ENCODE assay signal across 8 cellular contexts in genomic region chr17:37642706-37643105, GRCh38. TPM values are rescaled to one million over a fixed set of nuclear protein-coding genes. Genes with fewer than 3 reads are reported as not detected.
DNase-seq lines count a peak whose midpoint lies in the region; TF ChIP-seq lines count a peak whose summit lies in the region.

No MANE protein-coding gene starts in this region.

- H3K36me3 ChIP-seq in KMS-11 (ENCODE audit: insufficient read depth), result no peaks in the 10 kb centered on the region; the same call in 1 of the 2 replicates
- peaks cover 39% of the 10 kb centered on the region for H3K36me3 ChIP-seq in iPS-20b (ENCODE audit: insufficient read depth, low read depth, low read length)
- H3K36me3 ChIP-seq in smooth muscle cell (ENCODE audit: low read depth), result peaks cover 7% of the 10 kb centered on the region

- WGBS in smooth muscle cell (ENCODE audit: low lambda C conversion rate), result 2% methylated on average over 8 of the region's 8 CpGs

- H2AFZ ChIP-seq in KMS-11 (ENCODE audit: low read depth), result peak overlapping the region; percentile 95
- H2AFZ ChIP-seq in smooth muscle cell (ENCODE audit: low read depth), result peak overlapping the region; percentile 91

- H3K9ac ChIP-seq in KMS-11 (peak overlapping the region; percentile 85), iPS-20b (ENCODE audit: low read depth, low read length) (peak overlapping the region; percentile 93), smooth muscle cell (ENCODE audit: low read depth) (peak overlapping the region; percentile 83)

- H3K27me3 ChIP-seq in KMS-11 (ENCODE audit: insufficient read depth, low read depth), result no peaks in the 10 kb centered on the region
- peaks cover 30% of the 10 kb centered on the region for H3K27me3 ChIP-seq in iPS-20b (ENCODE audit: insufficient read depth, low read length)
- H3K27me3 ChIP-seq in smooth muscle cell (ENCODE audit: low read depth), result peaks cover 35% of the 10 kb centered on the region

- H3K79me2 ChIP-seq in KMS-11 (ENCODE audit: insufficient read depth, low read depth) (peaks cover 55% of the 10 kb centered on the region), smooth muscle cell (ENCODE audit: low read depth) (peaks cover 46% of the 10 kb centered on the region)

- H3K9me3 ChIP-seq in iPS-20b (ENCODE audit: insufficient read depth, low read depth, low read length) (no peaks in the 10 kb centered on the region), smooth muscle cell (replicated peaks; ENCODE audit: low read depth) (no peaks in the 10 kb centered on the region)

- TF ChIP-seq CTCF in KMS-11 (conservative IDR thresholded peaks at IDR 0.05; ENCODE audit: low read depth, low read length) (no peak), smooth muscle cell (IDR thresholded peaks at IDR 0.05; ENCODE audit: borderline replicate concordance, insufficient read depth, poor library complexity, severe bottlenecking) (no peak)

- H3K4me1 ChIP-seq in KMS-11 (ENCODE audit: low read depth, poor library complexity, severe bottlenecking), result peaks cover 22% of the 10 kb centered on the region
- no peaks in the 10 kb centered on the region for H3K4me1 ChIP-seq in iPS-20b (ENCODE audit: insufficient read depth, low read length)
- peaks cover 9% of the 10 kb centered on the region for H3K4me1 ChIP-seq in smooth muscle cell (ENCODE audit: low read depth)

- DNase-seq in Caki2 (ENCODE audit: low read depth) (peak; percentile 16), smooth muscle cell (lab: John Stamatoyannopoulos, UW; ENCODE audit: unreplicated experiment) (no peak), ecto neural progenitor cell (ENCODE audit: low spot score) (no peak), NCI-H510A treated with DMSO at 0.1 percent for 48 hours (lab: John Stamatoyannopoulos, UW) (no peak)
- DNase-seq in stimulated activated CD4-positive, alpha-beta T cell treated with anti-CD3 and anti-CD28 coated beads, Interleukin-2, amount 100 ng/mL, for 24 hours, result no peak

- H3K27ac ChIP-seq in KMS-11 (peak overlapping the region; percentile 69), angular gyrus (ENCODE audit: low read depth, low read length) (peak overlapping the region; percentile 76), iPS-20b (ENCODE audit: low read length) (peak overlapping the region; percentile 99), smooth muscle cell (ENCODE audit: low read depth) (peak overlapping the region; percentile 78)

- in situ Hi-C loops in Caki2 (cut with HindIII; ENCODE audit: low pct_unique_long_range_greater_than_20kb, low sequenced_read_pairs), result no loop called here

- H3F3A ChIP-seq in smooth muscle cell (ENCODE audit: low read depth), result no peaks in the 10 kb centered on the region

- H3K4me3 ChIP-seq in KMS-11 (IDR thresholded peaks at IDR 0.05; ENCODE audit: insufficient read depth, low read depth, low read length), result no peak overlapping the region
- peak overlapping the region; percentile 88 for H3K4me3 ChIP-seq in iPS-20b (ENCODE audit: low read length)
- peak overlapping the region; percentile 80 for H3K4me3 ChIP-seq in smooth muscle cell

- H3K4me2 ChIP-seq in KMS-11 (peak overlapping the region; percentile 100), smooth muscle cell (peak overlapping the region; percentile 89)

- H4K20me1 ChIP-seq in KMS-11 (ENCODE audit: insufficient read depth), result no peaks in the 10 kb centered on the region
- peaks cover 4% of the 10 kb centered on the region for H4K20me1 ChIP-seq in smooth muscle cell (ENCODE audit: low read depth)

RNA-seq across cellular contexts. Expression of gene DDX52, which starts 0.5 kb away (rescaled TPM):
- total RNA-seq in Caki2 (2014; rRNA removed; shearing (Covaris generic); ENCODE audit: low replicate concordance), result 22.1 and 26.7 TPM in 2 replicates
- total RNA-seq in smooth muscle cell, result 26.0 and 28.2 TPM in 2 replicates
- polyA plus RNA-seq in smooth muscle cell, result 18.7 and 24.0 TPM in 2 replicates

RNA-seq across cellular contexts. Expression of gene SYNRG, which starts 33.5 kb away (rescaled TPM):
- total RNA-seq in Caki2 (2014; rRNA removed; shearing (Covaris generic); ENCODE audit: low replicate concordance), result 3.9 and 6.8 TPM in 2 replicates
- total RNA-seq in smooth muscle cell, result 18.9 and 19.5 TPM in 2 replicates
- 16.2 and 17.9 TPM in 2 replicates for polyA plus RNA-seq in smooth muscle cell
